Comparison of ENCODE assay signal across 9 cellular contexts in the genomic region with DNA sequence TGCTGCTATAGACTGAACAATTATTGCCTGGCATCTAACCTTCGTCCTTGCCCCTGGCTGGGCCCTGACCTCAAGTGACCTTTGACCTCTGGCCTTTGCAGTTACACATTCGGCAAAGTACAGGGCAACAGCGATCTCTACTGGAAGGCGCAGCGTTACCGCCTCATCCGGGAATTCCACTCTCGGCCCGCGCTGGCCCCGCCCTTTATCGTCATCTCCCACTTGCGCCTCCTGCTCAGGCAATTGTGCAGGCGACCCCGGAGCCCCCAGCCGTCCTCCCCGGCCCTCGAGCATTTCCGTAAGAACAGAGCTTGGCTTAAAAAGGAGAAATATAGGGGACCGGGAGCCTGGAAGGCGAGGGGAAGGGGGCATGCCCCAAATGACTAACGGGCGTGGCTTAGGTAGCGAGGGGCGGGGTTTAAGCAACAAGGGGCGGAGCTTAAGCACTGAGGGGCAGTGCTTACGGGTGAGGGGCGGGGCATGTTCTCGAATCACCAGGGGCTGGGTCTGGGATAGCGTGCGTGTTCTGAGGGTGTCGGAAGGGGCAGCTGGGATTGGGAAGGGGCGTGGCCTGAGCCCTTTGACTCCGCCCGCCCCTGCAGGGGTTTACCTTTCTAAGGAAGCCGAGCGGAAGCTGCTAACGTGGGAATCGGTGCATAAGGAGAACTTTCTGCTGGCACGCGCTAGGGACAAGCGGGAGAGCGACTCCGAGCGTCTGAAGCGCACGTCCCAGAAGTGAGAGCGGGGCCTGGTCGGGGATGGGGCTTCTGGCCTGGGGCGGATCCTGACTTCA. TPM values are rescaled to one million over a fixed set of nuclear protein-coding genes. Genes with fewer than 3 reads are reported as not detected.
A peak's percentile ranks its signal among the peaks of the same experiment; 100 is the strongest.
DNase-seq lines count a peak whose midpoint lies in the region; ATAC-seq and TF ChIP-seq lines count a peak whose summit lies in the region.
"Had no signal": no experiment of that assay in that cellular context is flagged by ENCODE, and none has a peak within 500 bp of the region (broad histone marks: within the 10 kb centered on the region; RNA-seq: fewer than 3 reads in every experiment).

No MANE protein-coding gene starts in this region.

- POLR2A ChIA-PET in HEK293T (lab: Yijun Ruan, JAX) = no interaction called here

- no peak overlapping the region for H3K4me3 ChIP-seq in left ventricle myocardium inferior
- peak overlapping the region; percentile 36 for H3K4me3 ChIP-seq in skeletal muscle cell (ENCODE audit: low read depth, low read length)

- no peaks in the 10 kb centered on the region for H3K27me3 ChIP-seq in left ventricle myocardium inferior (ENCODE audit: low read depth)

- H3K9me3 ChIP-seq in left ventricle myocardium inferior (replicated peaks) = no peaks in the 10 kb centered on the region

- DNase-seq in HEK293T (ENCODE audit: extremely low spot score) (peak; percentile 55), left ventricle myocardium inferior (no peak), skeletal muscle cell (ENCODE audit: low read depth) (no peak), NCI-H345 (lab: John Stamatoyannopoulos, UW) (no peak)
- peak; percentile 51 for DNase-seq in activated CD8-positive, alpha-beta memory T cell treated with anti-CD3 and anti-CD28 coated beads, Interleukin-2, amount 10 ng/mL, durations not matched to agents 7 days and 5 days
- DNase-seq in NK-92 treated with Interleukin-12 subunit alpha and Interleukin-12 subunit beta, amount 100 ng/mL, for 24 hours (lab: John Stamatoyannopoulos, UW) = no peak

- ATAC-seq in activated CD8-positive, alpha-beta memory T cell treated with anti-CD3 and anti-CD28 coated beads, Interleukin-2, amount 10 ng/mL, durations not matched to agents 7 days and 5 days = peak; percentile 64
- ATAC-seq in HG02885 (IDR thresholded peaks at IDR 0.05; ENCODE audit: poor library complexity, unreplicated experiment) = no peak
- ATAC-seq in HG02623 (IDR thresholded peaks at IDR 0.05; ENCODE audit: unreplicated experiment) = no peak

- no peaks in the 10 kb centered on the region for H3K9me3 Mint-ChIP-seq in activated CD8-positive, alpha-beta memory T cell treated with anti-CD3 and anti-CD28 coated beads, Interleukin-2, amount 10 ng/mL, durations not matched to agents 7 days and 5 days (ENCODE audit: low read depth)

- H3K4me1 Mint-ChIP-seq in activated CD8-positive, alpha-beta memory T cell treated with anti-CD3 and anti-CD28 coated beads, Interleukin-2, amount 10 ng/mL, durations not matched to agents 7 days and 5 days = peaks cover 9% of the 10 kb centered on the region

- H3K4me3 Mint-ChIP-seq in activated CD8-positive, alpha-beta memory T cell treated with anti-CD3 and anti-CD28 coated beads, Interleukin-2, amount 10 ng/mL, durations not matched to agents 7 days and 5 days = no peak overlapping the region

- peaks cover 24% of the 10 kb centered on the region for H3K4me1 ChIP-seq in left ventricle myocardium inferior

- TF ChIP-seq CTCF in left ventricle myocardium inferior (IDR thresholded peaks at IDR 0.05; ENCODE audit: borderline replicate concordance) = no peak

- peaks cover 6% of the 10 kb centered on the region for H3K27me3 Mint-ChIP-seq in activated CD8-positive, alpha-beta memory T cell treated with anti-CD3 and anti-CD28 coated beads, Interleukin-2, amount 10 ng/mL, durations not matched to agents 7 days and 5 days

- H3K27ac Mint-ChIP-seq in activated CD8-positive, alpha-beta memory T cell treated with anti-CD3 and anti-CD28 coated beads, Interleukin-2, amount 10 ng/mL, durations not matched to agents 7 days and 5 days = no peak overlapping the region

- CTCF ChIA-PET in HEK293T (lab: Yijun Ruan, JAX) = interaction anchor here (0.9 to 1.0 kb wide), 2 partner anchors 12 to 136 kb away, joined by 3 read pairs; no protein-coding TSS in a partner anchor
- CTCF ChIA-PET in activated CD8-positive, alpha-beta memory T cell treated with anti-CD3 and anti-CD28 coated beads, Interleukin-2, amount 10 ng/mL, durations not matched to agents 7 days and 5 days (lab: Charles Lee) = interaction anchor here (0.7 to 4.5 kb wide), 4 partner anchors 12 to 223 kb away, joined by 3 to 25 read pairs (median 10); no protein-coding TSS in a partner anchor

- no peaks in the 10 kb centered on the region for H3K36me3 Mint-ChIP-seq in activated CD8-positive, alpha-beta memory T cell treated with anti-CD3 and anti-CD28 coated beads, Interleukin-2, amount 10 ng/mL, durations not matched to agents 7 days and 5 days

- peaks cover 64% of the 10 kb centered on the region for H3K36me3 ChIP-seq in left ventricle myocardium inferior

- intact Hi-C loops in left ventricle myocardium inferior (cut with micrococcal nuclease) = no loop called here

- H3K27ac ChIP-seq in left ventricle myocardium inferior (replicated peaks) = peak overlapping the region; percentile 36

TF ChIP-seq in HEK293T, 16 proteins besides CTCF, POLR2A, EP300 and RAD21:
- TF ChIP-seq ARNT (IDR thresholded peaks at IDR 0.05) = no peak
- TF ChIP-seq, protein P1, sequence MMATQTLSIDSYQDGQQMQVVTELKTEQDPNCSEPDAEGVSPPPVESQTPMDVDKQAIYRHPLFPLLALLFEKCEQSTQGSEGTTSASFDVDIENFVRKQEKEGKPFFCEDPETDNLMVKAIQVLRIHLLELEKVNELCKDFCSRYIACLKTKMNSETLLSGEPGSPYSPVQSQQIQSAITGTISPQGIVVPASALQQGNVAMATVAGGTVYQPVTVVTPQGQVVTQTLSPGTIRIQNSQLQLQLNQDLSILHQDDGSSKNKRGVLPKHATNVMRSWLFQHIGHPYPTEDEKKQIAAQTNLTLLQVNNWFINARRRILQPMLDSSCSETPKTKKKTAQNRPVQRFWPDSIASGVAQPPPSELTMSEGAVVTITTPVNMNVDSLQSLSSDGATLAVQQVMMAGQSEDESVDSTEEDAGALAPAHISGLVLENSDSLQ (IDR thresholded peaks at IDR 0.05) = no peak
- no peak for TF ChIP-seq NFRKB (IDR thresholded peaks at IDR 0.05)
- TF ChIP-seq FOXA1 (IDR thresholded peaks at IDR 0.05) = no peak
- no peak for TF ChIP-seq TARDBP (IDR thresholded peaks at IDR 0.05)
- TF ChIP-seq L3MBTL2 (conservative IDR thresholded peaks at IDR 0.05) = no peak

RNA-seq across cellular contexts. Expression of a gene that starts 52.7 kb away (rescaled TPM):
- total RNA-seq in activated CD8-positive, alpha-beta memory T cell treated with anti-CD3 and anti-CD28 coated beads, Interleukin-2, amount 10 ng/mL, durations not matched to agents 7 days and 5 days = under 1 TPM in 1 of 2 experiments, not detected in 1; 0.14 TPM
- total RNA-seq in left ventricle myocardium inferior = 31.5 TPM

RNA-seq across cellular contexts. Expression of a gene that starts 55.1 kb away (rescaled TPM):
- not detected for total RNA-seq in activated CD8-positive, alpha-beta memory T cell treated with anti-CD3 and anti-CD28 coated beads, Interleukin-2, amount 10 ng/mL, durations not matched to agents 7 days and 5 days
- 1,040 TPM for total RNA-seq in left ventricle myocardium inferior
- total RNA-seq: SK-MEL-5 had no signal

Comparison
In these comparisons a context has a peak if more than half of its experiments do, and no peak if none do; other contexts are left out.
1. DNase-seq: peak in HEK293T (single experiment) and activated CD8-positive, alpha-beta memory T cell treated with anti-CD3 and anti-CD28 coated beads, Interleukin-2, amount 10 ng/mL, durations not matched to agents 7 days and 5 days (single experiment); none in left ventricle myocardium inferior (single experiment), skeletal muscle cell (single experiment), NCI-H345 (single experiment) and NK-92 treated with Interleukin-12 subunit alpha and Interleukin-12 subunit beta, amount 100 ng/mL, for 24 hours (single experiment).
2. RNA of a gene that starts 52.7 kb away (total RNA-seq): 31.5 TPM in left ventricle myocardium inferior (single experiment); 0.14 TPM in activated CD8-positive, alpha-beta memory T cell treated with anti-CD3 and anti-CD28 coated beads, Interleukin-2, amount 10 ng/mL, durations not matched to agents 7 days and 5 days; every median in the first group is over 10 times any median in the second.
3. RNA of a gene that starts 55.1 kb away (total RNA-seq): 1,040 TPM in left ventricle myocardium inferior (single experiment); not detected in activated CD8-positive, alpha-beta memory T cell treated with anti-CD3 and anti-CD28 coated beads, Interleukin-2, amount 10 ng/mL, durations not matched to agents 7 days and 5 days; every median in the first group is over 1,000 times any median in the second.